19 cellular contexts compared by ENCODE assay signal in genomic region chr5:135538261-135538660, GRCh38. TPM values are rescaled to one million over a fixed set of nuclear protein-coding genes. Genes with fewer than 3 reads are reported as not detected.
DNase-seq lines count a peak whose midpoint lies in the region; TF ChIP-seq lines count a peak whose summit lies in the region.
"Had no signal": no experiment of that assay in that cellular context is flagged by ENCODE, and none has a peak within 500 bp of the region (broad histone marks: within the 10 kb centered on the region; RNA-seq: fewer than 3 reads in every experiment).

No MANE protein-coding gene starts in this region.

- peaks cover 100% of the 10 kb centered on the region for H3K27me3 ChIP-seq in neural progenitor cell

- peaks cover 20% of the 10 kb centered on the region for H3K9me3 Mint-ChIP-seq in neural progenitor cell

- no peak overlapping the region for H3K27ac ChIP-seq in neural progenitor cell
- H3K27ac ChIP-seq: 22Rv1, A549, BLaER1 had no signal

- no peaks in the 10 kb centered on the region for H3K79me2 ChIP-seq in neural progenitor cell (ENCODE audit: low read depth)

- no peak overlapping the region for H3K4me3 ChIP-seq in neural progenitor cell
- H3K4me3 ChIP-seq: A549, BLaER1 had no signal

- H2AFZ ChIP-seq in neural progenitor cell (replicated peaks), result no peak overlapping the region

- no peaks in the 10 kb centered on the region for H3K36me3 ChIP-seq in neural progenitor cell
- H3K36me3 ChIP-seq: BLaER1 had no signal

- intact Hi-C loops in posterior cingulate gyrus (cut with DNase I), result no loop called here

- peaks cover 42% of the 10 kb centered on the region for H3F3A ChIP-seq in neural progenitor cell (ENCODE audit: low read depth)

- H3K36me3 Mint-ChIP-seq in neural progenitor cell, result peaks cover 2% of the 10 kb centered on the region
- H3K36me3 Mint-ChIP-seq: CD4-positive, alpha-beta memory T cell had no signal

- DNase-seq in NCI-H82 (lab: John Stamatoyannopoulos, UW) (peak; percentile 22), NCI-H82 treated with DMSO at 0.1 percent for 48 hours (lab: John Stamatoyannopoulos, UW; ENCODE audit: unreplicated experiment) (no peak), ecto neural progenitor cell (ENCODE audit: low spot score) (peak; percentile 33), neural progenitor cell (ENCODE audit: low spot score) (no peak), posterior cingulate gyrus (no peak), epidermal melanocyte (ENCODE audit: insufficient read length, low spot score) (no peak), AG08395 (ENCODE audit: low spot score) (no peak)
- DNase-seq: CD4-positive, alpha-beta memory T cell; DMS153; DMS79; GDM1; GOT3; H7 had no signal

- peaks cover 30% of the 10 kb centered on the region for H3K4me1 ChIP-seq in neural progenitor cell

- no peaks in the 10 kb centered on the region for H3K9me3 ChIP-seq in neural progenitor cell (ENCODE audit: low read depth)

- H3K27me3 Mint-ChIP-seq in neural progenitor cell (ENCODE audit: insufficient read depth, low read depth), result peaks cover 87% of the 10 kb centered on the region

- no peak overlapping the region for H3K9ac ChIP-seq in neural progenitor cell
- H3K9ac ChIP-seq: BLaER1 had no signal

- H3K4me2 ChIP-seq in neural progenitor cell, result no peak overlapping the region
- H3K4me2 ChIP-seq: A549, BLaER1 had no signal

- H3K27ac Mint-ChIP-seq in neural progenitor cell, result no peak overlapping the region
- H3K27ac Mint-ChIP-seq: CD4-positive, alpha-beta memory T cell had no signal

- H4K20me1 ChIP-seq in neural progenitor cell (ENCODE audit: low read depth), result peaks cover 87% of the 10 kb centered on the region

- peaks cover 50% of the 10 kb centered on the region for H3K4me1 Mint-ChIP-seq in neural progenitor cell

- no peak for TF ChIP-seq CTCF in neural progenitor cell (IDR thresholded peaks at IDR 0.05)

- peak overlapping the region; percentile 21 for H3K4me3 Mint-ChIP-seq in neural progenitor cell
- H3K4me3 Mint-ChIP-seq: CD4-positive, alpha-beta memory T cell; IgD-negative memory B cell had no signal

RNA-seq across cellular contexts. Expression of gene NEUROG1, which starts 2.5 kb away (rescaled TPM):
- total RNA-seq in neural progenitor cell (ENCODE audit: low replicate concordance), result not detected in 2 replicates
- total RNA-seq: CD4-positive, alpha-beta memory T cell; Daoy; H7; HepG2 had no signal

RNA-seq across cellular contexts. Expression of gene CXCL14, which starts 40.5 kb away (rescaled TPM):
- total RNA-seq in neural progenitor cell (ENCODE audit: low replicate concordance), result 0.45 TPM in 1 of 2 replicates, not detected in the other
- total RNA-seq: CD4-positive, alpha-beta memory T cell; HepG2 had no signal

Comparison
In these comparisons a context has a peak if more than half of its experiments do, and no peak if none do; other contexts are left out.
1. DNase-seq: peak in NCI-H82 (single experiment) and ecto neural progenitor cell (single experiment); none in NCI-H82 treated with DMSO at 0.1 percent for 48 hours (single experiment), neural progenitor cell (single experiment), posterior cingulate gyrus (0 of 10), epidermal melanocyte (single experiment) and AG08395 (single experiment).